8 cellular contexts compared by ENCODE assay signal in genomic region chr9:114396558-114397218, GRCh38. TPM values are rescaled to one million over a fixed set of nuclear protein-coding genes. Genes with fewer than 3 reads are reported as not detected.
DNase-seq lines count a peak whose midpoint lies in the region; ATAC-seq and TF ChIP-seq lines count a peak whose summit lies in the region.

No MANE protein-coding gene starts in this region.

- POLR2A ChIA-PET in HCT116 (lab: Charles Lee) = interaction anchor here (1.6 kb wide), 1 partner anchor 10 kb away, joined by 4 read pairs; no protein-coding TSS in a partner anchor

- H3K27me3 ChIP-seq in BE2C (no peaks in the 10 kb centered on the region), HCT116 (ENCODE audit: insufficient read depth, low read length) (no peaks in the 10 kb centered on the region), muscle layer of colon (ENCODE audit: control insufficient read depth in 1 of 2, insufficient read depth in 2 of 2, low read length in 2 of 2) (no peaks in the 10 kb centered on the region)

- peak overlapping the region; percentile 96; the same call in 1 of the 2 replicates for H3K4me2 ChIP-seq in HCT116 (ENCODE audit: low read length)

- TF ChIP-seq CTCF in BE2C (IDR thresholded peaks at IDR 0.05; ENCODE audit: low read depth, low read length) (no peak), HCT116 (IDR thresholded peaks at IDR 0.05 in 2 of 3, conservative IDR thresholded peaks at IDR 0.05 in 1 of 3; ENCODE audit: borderline replicate concordance in 1 of 3, insufficient read depth in 1 of 3, low read depth in 2 of 3, low read length in 2 of 3) (no peak), astrocyte of the spinal cord (IDR thresholded peaks at IDR 0.05; ENCODE audit: low read depth, low read length) (no peak)

- no peaks in the 10 kb centered on the region for H4K20me1 ChIP-seq in HCT116 (ENCODE audit: insufficient read depth)

- no peaks in the 10 kb centered on the region for H3K4me1 ChIP-seq in BE2C
- H3K4me1 ChIP-seq in HCT116 (ENCODE audit: control insufficient read depth in 1 of 2, insufficient read depth in 2 of 2, low read length in 2 of 2) = peaks cover 10 to 27% of the 10 kb centered on the region in 2 experiments; a peak in 3 of 4 replicates
- H3K4me1 ChIP-seq in muscle layer of colon (ENCODE audit: insufficient read depth, low read length) = peaks cover 36% of the 10 kb centered on the region

- intact Hi-C loops in HCT116 (cut with micrococcal nuclease) = no loop called here

- H3K79me2 ChIP-seq in HCT116 (ENCODE audit: insufficient read depth, low read length) = no peaks in the 10 kb centered on the region

- no TSS peak for BruUV-seq in HCT116 (replicated peaks; lab: Mats Ljungman, UMichigan)

- TF ChIP-seq RAD21 in HCT116 (IDR thresholded peaks at IDR 0.05; ENCODE audit: low read depth) = no peak

- H3K9me3 ChIP-seq in BE2C (no peaks in the 10 kb centered on the region), HCT116 (ENCODE audit: control insufficient read depth in 1 of 2, insufficient read depth in 1 of 2, low read depth in 1 of 2, low read length in 2 of 2) (no peaks in the 10 kb centered on the region), muscle layer of colon (ENCODE audit: low read length) (no peaks in the 10 kb centered on the region)

- ATAC-seq in HCT116 = no peak
- ATAC-seq in GM18502 (IDR thresholded peaks at IDR 0.05; ENCODE audit: poor library complexity, unreplicated experiment) = no peak

- H3K27ac ChIP-seq in HCT116 (ENCODE audit: low read depth, low read length) (no peak overlapping the region), muscle layer of colon (ENCODE audit: low read depth, low read length) (peak overlapping the region; percentile 82)

- in situ Hi-C loops in astrocyte of the spinal cord (cut with HindIII; ENCODE audit: low sequenced_read_pairs) = no loop called here

- no peaks in the 10 kb centered on the region for H3K36me3 ChIP-seq in BE2C
- no peaks in the 10 kb centered on the region for H3K36me3 ChIP-seq in HCT116 (ENCODE audit: control insufficient read depth in 1 of 2, insufficient read depth in 2 of 2, low read length in 2 of 2)
- H3K36me3 ChIP-seq in muscle layer of colon (ENCODE audit: insufficient read depth, low read length) = no peaks in the 10 kb centered on the region

- TF ChIP-seq POLR2A in HCT116 (IDR thresholded peaks at IDR 0.05; ENCODE audit: borderline replicate concordance, extremely low read depth, insufficient read depth, insufficient read length) = no peak

- no peaks in the 10 kb centered on the region for H3K9me2 ChIP-seq in HCT116 (ENCODE audit: insufficient read depth)

- CTCF ChIA-PET in HCT116 (lab: Charles Lee) = interaction anchor here (1.6 kb wide), 1 partner anchor 9 kb away, joined by 5 read pairs; no protein-coding TSS in a partner anchor

- no peak overlapping the region for H2AFZ ChIP-seq in HCT116 (ENCODE audit: low read depth, low read length, poor library complexity, severe bottlenecking)

- H3K9ac ChIP-seq in HCT116 (ENCODE audit: low read length) (no peak overlapping the region), muscle layer of colon (ENCODE audit: low read length) (no peak overlapping the region)

- H3K4me3 ChIP-seq in BE2C (ENCODE audit: low read depth, low read length) = peak overlapping the region; percentile 65
- peak overlapping the region in 1 of 2 experiments; percentile 83; a peak in 3 of 4 replicates for H3K4me3 ChIP-seq in HCT116 (replicated peaks in 1 of 2; ENCODE audit: low read depth in 1 of 2, low read length in 2 of 2)
- H3K4me3 ChIP-seq in astrocyte of the spinal cord (ENCODE audit: low read depth, low read length) = peak overlapping the region; percentile 75
- H3K4me3 ChIP-seq in muscle layer of colon (ENCODE audit: low read depth in 1 of 2, low read length in 2 of 2) = peak overlapping the region in 1 of 2 donors; percentile 63

- DNase-seq in BE2C (no peak), HCT116 (ENCODE audit: low read depth, low spot score) (peak; percentile 7), astrocyte of the spinal cord (ENCODE audit: low read depth, low spot score) (peak; percentile 77), cortex of kidney (lab: John Stamatoyannopoulos, UW) (no peak), iPS-NIHi11 (ENCODE audit: low spot score) (no peak)
- no peak for DNase-seq in activated CD4-positive, alpha-beta T cell treated with anti-CD3 and anti-CD28 coated beads, Interleukin-2, amount 50 U/mL, for 48 hours

- RAD21 ChIA-PET in HCT116 (lab: Charles Lee; ENCODE audit: low non-redundant PET in 1 of 2, low total read pairs in 2 of 2, uncharacterized antibody in 2 of 2, unreplicated experiment in 2 of 2) = no interaction called here

TF ChIP-seq in HCT116, 20 proteins besides CTCF, POLR2A, EP300 and RAD21:
- TF ChIP-seq MAX (IDR thresholded peaks at IDR 0.05) = peak; percentile 62
- peak; percentile 80; the same call in 1 of the 2 replicates for TF ChIP-seq CEBPB (IDR thresholded peaks at IDR 0.05; ENCODE audit: low read depth)
- no peak for TF ChIP-seq FOSL1 (IDR thresholded peaks at IDR 0.05; ENCODE audit: low read depth)

RNA-seq across cellular contexts. Expression of gene AKNA, which starts 8.9 kb away (rescaled TPM):
- 23.9 TPM for polyA plus RNA-seq in BE2C (2012; ENCODE audit: insufficient read depth, insufficient read length, low read depth)
- 20.6 TPM for total RNA-seq in HCT116 (2021; ENCODE audit: unreplicated experiment)
- 21.2 and 24.3 TPM in 2 replicates for polyA plus RNA-seq in HCT116 (2012)

Comparison
In these comparisons a context has a peak if more than half of its experiments do, and no peak if none do; other contexts are left out.
1. DNase-seq: peak in HCT116 (single experiment) and astrocyte of the spinal cord (single experiment); none in BE2C (single experiment), cortex of kidney (single experiment), activated CD4-positive, alpha-beta T cell treated with anti-CD3 and anti-CD28 coated beads, Interleukin-2, amount 50 U/mL, for 48 hours (0 of 2) and iPS-NIHi11 (single experiment).